ENCODE assay signal across 1 cellular context in genomic region chr10:101575580-101576228, GRCh38.
TF ChIP-seq lines count a peak whose summit lies in the region.

No MANE protein-coding gene starts in this region.

TF ChIP-seq in GM12878, 131 proteins besides CTCF, POLR2A, EP300 and RAD21 (continued from another document):
- TF ChIP-seq, protein P1, sequence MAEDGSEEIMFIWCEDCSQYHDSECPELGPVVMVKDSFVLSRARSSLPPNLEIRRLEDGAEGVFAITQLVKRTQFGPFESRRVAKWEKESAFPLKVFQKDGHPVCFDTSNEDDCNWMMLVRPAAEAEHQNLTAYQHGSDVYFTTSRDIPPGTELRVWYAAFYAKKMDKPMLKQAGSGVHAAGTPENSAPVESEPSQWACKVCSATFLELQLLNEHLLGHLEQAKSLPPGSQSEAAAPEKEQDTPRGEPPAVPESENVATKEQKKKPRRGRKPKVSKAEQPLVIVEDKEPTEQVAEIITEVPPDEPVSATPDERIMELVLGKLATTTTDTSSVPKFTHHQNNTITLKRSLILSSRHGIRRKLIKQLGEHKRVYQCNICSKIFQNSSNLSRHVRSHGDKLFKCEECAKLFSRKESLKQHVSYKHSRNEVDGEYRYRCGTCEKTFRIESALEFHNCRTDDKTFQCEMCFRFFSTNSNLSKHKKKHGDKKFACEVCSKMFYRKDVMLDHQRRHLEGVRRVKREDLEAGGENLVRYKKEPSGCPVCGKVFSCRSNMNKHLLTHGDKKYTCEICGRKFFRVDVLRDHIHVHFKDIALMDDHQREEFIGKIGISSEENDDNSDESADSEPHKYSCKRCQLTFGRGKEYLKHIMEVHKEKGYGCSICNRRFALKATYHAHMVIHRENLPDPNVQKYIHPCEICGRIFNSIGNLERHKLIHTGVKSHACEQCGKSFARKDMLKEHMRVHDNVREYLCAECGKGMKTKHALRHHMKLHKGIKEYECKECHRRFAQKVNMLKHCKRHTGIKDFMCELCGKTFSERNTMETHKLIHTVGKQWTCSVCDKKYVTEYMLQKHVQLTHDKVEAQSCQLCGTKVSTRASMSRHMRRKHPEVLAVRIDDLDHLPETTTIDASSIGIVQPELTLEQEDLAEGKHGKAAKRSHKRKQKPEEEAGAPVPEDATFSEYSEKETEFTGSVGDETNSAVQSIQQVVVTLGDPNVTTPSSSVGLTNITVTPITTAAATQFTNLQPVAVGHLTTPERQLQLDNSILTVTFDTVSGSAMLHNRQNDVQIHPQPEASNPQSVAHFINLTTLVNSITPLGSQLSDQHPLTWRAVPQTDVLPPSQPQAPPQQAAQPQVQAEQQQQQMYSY (CRISPR knock-in tag; IDR thresholded peaks at IDR 0.05): no peak
- TF ChIP-seq MLLT1 (IDR thresholded peaks at IDR 0.05) (no peak), FOXK2 (IDR thresholded peaks at IDR 0.05) (no peak), NR2C2 (IDR thresholded peaks at IDR 0.05; ENCODE audit: borderline replicate concordance, control insufficient read depth, insufficient read length, low read depth) (no peak), TCF12 (IDR thresholded peaks at IDR 0.05; ENCODE audit: low read depth, low read length) (no peak), SMAD5 (IDR thresholded peaks at IDR 0.05; ENCODE audit: low read depth) (no peak), BMI1 (IDR thresholded peaks at IDR 0.05; ENCODE audit: borderline replicate concordance) (no peak), MAX (IDR thresholded peaks at IDR 0.05; ENCODE audit: low read depth, low read length) (no peak)
- TF ChIP-seq, protein P2, sequence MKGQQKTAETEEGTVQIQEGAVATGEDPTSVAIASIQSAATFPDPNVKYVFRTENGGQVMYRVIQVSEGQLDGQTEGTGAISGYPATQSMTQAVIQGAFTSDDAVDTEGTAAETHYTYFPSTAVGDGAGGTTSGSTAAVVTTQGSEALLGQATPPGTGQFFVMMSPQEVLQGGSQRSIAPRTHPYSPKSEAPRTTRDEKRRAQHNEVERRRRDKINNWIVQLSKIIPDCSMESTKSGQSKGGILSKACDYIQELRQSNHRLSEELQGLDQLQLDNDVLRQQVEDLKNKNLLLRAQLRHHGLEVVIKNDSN (IDR thresholded peaks at IDR 0.05; ENCODE audit: borderline replicate concordance, extremely low read length, insufficient read depth, low read depth, low read length): no peak
